Comparison of ENCODE assay signal across 23 cellular contexts in genomic region chr1:36211841-36212240, GRCh38.
"Had no signal": no experiment of that assay in that cellular context is flagged by ENCODE, and none has a peak within 500 bp of the region (broad histone marks: within the 10 kb centered on the region; RNA-seq: fewer than 3 reads in every experiment).

No MANE protein-coding gene starts in this region.

- H3K27ac ChIP-seq: coronary artery, heart left ventricle, neutrophil, psoas muscle, sigmoid colon, suprapubic skin, thyroid gland had no signal

- DNase-seq: effector CD4-positive, alpha-beta T cell; foreskin melanocyte; heart left ventricle; hypothalamus; kidney glomerular epithelial cell; mammary epithelial cell; naive thymus-derived CD8-positive, alpha-beta T cell; psoas muscle; retina; stimulated activated CD4-positive, alpha-beta T cell treated with anti-CD3 and anti-CD28 coated beads, Interleukin-4, amount 100 ng/mL, for 1 hour; stimulated activated CD8-positive, alpha-beta memory T cell treated with anti-CD3 and anti-CD28 coated beads, Interleukin-4, amount 100 ng/mL, for 48 hours; stimulated activated naive CD8-positive, alpha-beta T cell treated with anti-CD3 and anti-CD28 coated beads, Interleukin-15, Interleukin-2, amounts not matched to agents 100 U/mL and 50 U/mL, for 24 hours; thyroid gland had no signal

- H3K27me3 ChIP-seq: heart left ventricle, neutrophil, sigmoid colon, suprapubic skin, thyroid gland had no signal

- H3K36me3 ChIP-seq: heart left ventricle, neutrophil, sigmoid colon, suprapubic skin, thyroid gland had no signal

- H3K4me3 ChIP-seq: coronary artery, heart left ventricle, psoas muscle, sigmoid colon, smooth muscle cell, suprapubic skin, thyroid gland had no signal

- H3K4me3 Mint-ChIP-seq: naive thymus-derived CD8-positive, alpha-beta T cell; stimulated activated effector memory CD8-positive, alpha-beta T cell treated with anti-CD3 and anti-CD28 coated beads, Interleukin-12 subunit alpha, Interleukin-12 subunit beta, amount 100 ng/mL, for 72 hours; type B pancreatic cell had no signal

- ATAC-seq: heart left ventricle; left lobe of liver; naive thymus-derived CD8-positive, alpha-beta T cell; psoas muscle; stimulated activated effector memory CD8-positive, alpha-beta T cell treated with anti-CD3 and anti-CD28 coated beads, Interleukin-12 subunit alpha, Interleukin-12 subunit beta, amount 100 ng/mL, for 72 hours; stimulated activated naive CD8-positive, alpha-beta T cell treated with anti-CD3 and anti-CD28 coated beads, Interleukin-15, Interleukin-2, amounts not matched to agents 100 U/mL and 50 U/mL, for 24 hours had no signal

- FAIRE-seq: islet of Langerhans, urothelium cell line had no signal

- H3K4me2 ChIP-seq: smooth muscle cell had no signal

- H3K27me3 Mint-ChIP-seq: naive thymus-derived CD8-positive, alpha-beta T cell; type B pancreatic cell had no signal

- H3K4me1 Mint-ChIP-seq: stimulated activated effector memory CD8-positive, alpha-beta T cell treated with anti-CD3 and anti-CD28 coated beads, Interleukin-12 subunit alpha, Interleukin-12 subunit beta, amount 100 ng/mL, for 72 hours had no signal

- H3K36me3 Mint-ChIP-seq: naive thymus-derived CD8-positive, alpha-beta T cell; stimulated activated effector memory CD8-positive, alpha-beta T cell treated with anti-CD3 and anti-CD28 coated beads, Interleukin-12 subunit alpha, Interleukin-12 subunit beta, amount 100 ng/mL, for 72 hours; type B pancreatic cell had no signal

- H3K9me3 ChIP-seq: heart left ventricle, neutrophil, psoas muscle, sigmoid colon, suprapubic skin, thyroid gland had no signal

- H3K9me3 Mint-ChIP-seq: naive thymus-derived CD8-positive, alpha-beta T cell; stimulated activated effector memory CD8-positive, alpha-beta T cell treated with anti-CD3 and anti-CD28 coated beads, Interleukin-12 subunit alpha, Interleukin-12 subunit beta, amount 100 ng/mL, for 72 hours; type B pancreatic cell had no signal
